In the genomic region with DNA sequence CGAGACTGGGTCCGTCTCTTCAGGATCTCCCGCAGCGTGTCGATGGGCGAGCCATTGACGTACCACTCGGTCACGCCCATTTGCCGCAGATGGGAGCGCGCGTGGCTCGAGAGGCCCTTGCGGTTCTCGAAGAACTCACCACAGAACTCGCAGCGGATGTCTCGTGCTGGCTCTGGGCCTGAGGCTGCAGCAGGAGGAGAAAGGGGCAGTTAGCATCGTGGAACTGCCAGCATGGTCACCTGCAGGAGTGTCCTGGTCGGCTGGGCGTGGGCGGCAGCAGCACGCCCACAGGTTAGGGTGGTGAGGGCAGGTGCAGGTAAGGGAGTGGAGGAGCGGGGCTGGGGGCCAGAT, we compare ENCODE assay signal across 1 cellular context.
TF ChIP-seq lines count a peak whose summit lies in the region.

No MANE protein-coding gene starts in this region.

TF ChIP-seq in K562, 482 proteins besides CTCF, POLR2A, EP300 and RAD21:
- peak; percentile 39 for TF ChIP-seq POLR2G (IDR thresholded peaks at IDR 0.05; ENCODE audit: low read depth, low read length)
- TF ChIP-seq RBM22 (IDR thresholded peaks at IDR 0.05; ENCODE audit: low read depth, low read length, poor library complexity, severe bottlenecking): peak; percentile 62
- TF ChIP-seq, protein P1, sequence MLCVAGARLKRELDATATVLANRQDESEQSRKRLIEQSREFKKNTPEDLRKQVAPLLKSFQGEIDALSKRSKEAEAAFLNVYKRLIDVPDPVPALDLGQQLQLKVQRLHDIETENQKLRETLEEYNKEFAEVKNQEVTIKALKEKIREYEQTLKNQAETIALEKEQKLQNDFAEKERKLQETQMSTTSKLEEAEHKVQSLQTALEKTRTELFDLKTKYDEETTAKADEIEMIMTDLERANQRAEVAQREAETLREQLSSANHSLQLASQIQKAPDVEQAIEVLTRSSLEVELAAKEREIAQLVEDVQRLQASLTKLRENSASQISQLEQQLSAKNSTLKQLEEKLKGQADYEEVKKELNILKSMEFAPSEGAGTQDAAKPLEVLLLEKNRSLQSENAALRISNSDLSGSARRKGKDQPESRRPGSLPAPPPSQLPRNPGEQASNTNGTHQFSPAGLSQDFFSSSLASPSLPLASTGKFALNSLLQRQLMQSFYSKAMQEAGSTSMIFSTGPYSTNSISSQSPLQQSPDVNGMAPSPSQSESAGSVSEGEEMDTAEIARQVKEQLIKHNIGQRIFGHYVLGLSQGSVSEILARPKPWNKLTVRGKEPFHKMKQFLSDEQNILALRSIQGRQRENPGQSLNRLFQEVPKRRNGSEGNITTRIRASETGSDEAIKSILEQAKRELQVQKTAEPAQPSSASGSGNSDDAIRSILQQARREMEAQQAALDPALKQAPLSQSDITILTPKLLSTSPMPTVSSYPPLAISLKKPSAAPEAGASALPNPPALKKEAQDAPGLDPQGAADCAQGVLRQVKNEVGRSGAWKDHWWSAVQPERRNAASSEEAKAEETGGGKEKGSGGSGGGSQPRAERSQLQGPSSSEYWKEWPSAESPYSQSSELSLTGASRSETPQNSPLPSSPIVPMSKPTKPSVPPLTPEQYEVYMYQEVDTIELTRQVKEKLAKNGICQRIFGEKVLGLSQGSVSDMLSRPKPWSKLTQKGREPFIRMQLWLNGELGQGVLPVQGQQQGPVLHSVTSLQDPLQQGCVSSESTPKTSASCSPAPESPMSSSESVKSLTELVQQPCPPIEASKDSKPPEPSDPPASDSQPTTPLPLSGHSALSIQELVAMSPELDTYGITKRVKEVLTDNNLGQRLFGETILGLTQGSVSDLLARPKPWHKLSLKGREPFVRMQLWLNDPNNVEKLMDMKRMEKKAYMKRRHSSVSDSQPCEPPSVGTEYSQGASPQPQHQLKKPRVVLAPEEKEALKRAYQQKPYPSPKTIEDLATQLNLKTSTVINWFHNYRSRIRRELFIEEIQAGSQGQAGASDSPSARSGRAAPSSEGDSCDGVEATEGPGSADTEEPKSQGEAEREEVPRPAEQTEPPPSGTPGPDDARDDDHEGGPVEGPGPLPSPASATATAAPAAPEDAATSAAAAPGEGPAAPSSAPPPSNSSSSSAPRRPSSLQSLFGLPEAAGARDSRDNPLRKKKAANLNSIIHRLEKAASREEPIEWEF (CRISPR knock-in tag; IDR thresholded peaks at IDR 0.05): no peak
- TF ChIP-seq RBFOX2 (IDR thresholded peaks at IDR 0.05; ENCODE audit: low read depth, low read length): peak; percentile 52
- TF ChIP-seq ZBTB34 (CRISPR knock-in tag; IDR thresholded peaks at IDR 0.05): no peak
- peak; percentile 41; the same call in 1 of the 2 replicates for TF ChIP-seq ZBTB33 (CRISPR knock-in tag; IDR thresholded peaks at IDR 0.05)
